17 cellular contexts compared by ENCODE assay signal in the genomic region with DNA sequence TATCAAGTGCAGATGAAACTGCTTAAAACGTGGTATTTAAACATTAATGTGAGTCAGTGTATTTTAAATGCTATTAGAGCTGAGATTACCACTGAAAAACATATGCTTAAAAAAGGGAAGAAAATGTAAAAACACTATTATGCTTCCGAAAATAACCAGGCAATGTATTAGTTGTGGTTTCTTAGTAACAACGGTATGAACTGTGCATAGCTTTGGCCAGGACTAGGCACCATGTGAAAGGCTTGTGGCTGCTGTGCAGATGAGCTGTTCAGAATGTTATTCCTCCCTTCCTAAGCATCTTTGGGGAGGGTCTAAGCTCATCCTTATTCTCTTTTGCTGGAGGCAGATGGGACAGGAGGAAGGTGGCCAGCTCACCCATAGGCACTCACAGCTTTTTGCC.
DNase-seq lines count a peak whose midpoint lies in the region; ATAC-seq and TF ChIP-seq lines count a peak whose summit lies in the region.
"Had no signal": no experiment of that assay in that cellular context is flagged by ENCODE, and none has a peak within 500 bp of the region (broad histone marks: within the 10 kb centered on the region; RNA-seq: fewer than 3 reads in every experiment).

No MANE protein-coding gene starts in this region.

- peaks cover 20% of the 10 kb centered on the region for H3K36me3 Mint-ChIP-seq in activated T-helper 17 cell treated with anti-CD3 and anti-CD28 coated beads, Interleukin-2, amount 50 U/mL, for 72 hours (ENCODE audit: low read depth)
- no peaks in the 10 kb centered on the region for H3K36me3 Mint-ChIP-seq in T-cell
- H3K36me3 Mint-ChIP-seq: CD8-positive, alpha-beta memory T cell; natural killer cell treated with Interleukin-12 subunit alpha and Interleukin-12 subunit beta and Interleukin-15 and Interleukin-18, amount 100 ng/mL, for 72 hours had no signal

- H3K9me3 ChIP-seq in WERI-Rb-1 (ENCODE audit: severe bottlenecking): no peaks in the 10 kb centered on the region
- no peaks in the 10 kb centered on the region for H3K9me3 ChIP-seq in vagina
- H3K9me3 ChIP-seq: A549 had no signal

- peaks cover 67% of the 10 kb centered on the region for H3K27me3 ChIP-seq in WERI-Rb-1 (ENCODE audit: insufficient read depth, low read depth, severe bottlenecking)
- no peaks in the 10 kb centered on the region for H3K27me3 ChIP-seq in vagina

- ATAC-seq in GM21360 (IDR thresholded peaks at IDR 0.05; ENCODE audit: unreplicated experiment) (peak; percentile 42), T-cell (replicated peaks in 1 of 4) (no peak), GM21423 (IDR thresholded peaks at IDR 0.05; ENCODE audit: unreplicated experiment) (no peak)
- ATAC-seq in activated T-helper 17 cell treated with anti-CD3 and anti-CD28 coated beads, Interleukin-2, amount 50 U/mL, for 72 hours (replicated peaks): no peak
- ATAC-seq: A549; natural killer cell treated with Interleukin-12 subunit alpha and Interleukin-12 subunit beta and Interleukin-15 and Interleukin-18, amount 100 ng/mL, for 72 hours; stimulated activated naive CD8-positive, alpha-beta T cell treated with anti-CD3 and anti-CD28 coated beads, Interleukin-15, amount 100 ng/mL, for 72 hours had no signal

- H3K4me3 ChIP-seq in WERI-Rb-1 (ENCODE audit: low read depth, low read length) (no peak overlapping the region), vagina (no peak overlapping the region)
- H3K4me3 ChIP-seq: A549, PC-9 had no signal

- intact Hi-C loops in vagina (cut with DNase I): no loop called here

- no peak for TF ChIP-seq CTCF in WERI-Rb-1 (IDR thresholded peaks at IDR 0.05; ENCODE audit: low read depth, low read length)
- TF ChIP-seq CTCF in vagina (IDR thresholded peaks at IDR 0.05): no peak

- POLR2A ChIA-PET in T-cell (lab: Charles Lee): interaction anchor here in 1 of 2 donors (0.8 kb wide), 1 partner anchor 1896 kb away, joined by 12 read pairs; no protein-coding TSS in a partner anchor

- H3K9me3 Mint-ChIP-seq in activated T-helper 17 cell treated with anti-CD3 and anti-CD28 coated beads, Interleukin-2, amount 50 U/mL, for 72 hours: no peaks in the 10 kb centered on the region
- H3K9me3 Mint-ChIP-seq in T-cell: no peaks in the 10 kb centered on the region
- H3K9me3 Mint-ChIP-seq: natural killer cell treated with Interleukin-12 subunit alpha and Interleukin-12 subunit beta and Interleukin-15 and Interleukin-18, amount 100 ng/mL, for 72 hours; stimulated activated naive CD8-positive, alpha-beta T cell treated with anti-CD3 and anti-CD28 coated beads, Interleukin-15, amount 100 ng/mL, for 72 hours had no signal

- peaks cover 26% of the 10 kb centered on the region for H3K4me1 ChIP-seq in vagina
- H3K4me1 ChIP-seq: A549 had no signal

- TF ChIP-seq POLR2A in vagina (IDR thresholded peaks at IDR 0.05): no peak

- peaks cover 37% of the 10 kb centered on the region for H3K4me1 Mint-ChIP-seq in activated T-helper 17 cell treated with anti-CD3 and anti-CD28 coated beads, Interleukin-2, amount 50 U/mL, for 72 hours
- peaks cover 0 to 34% (median 8%) of the 10 kb centered on the region in 3 donors for H3K4me1 Mint-ChIP-seq in T-cell

- CTCF ChIA-PET in T-cell (lab: Charles Lee): no interaction called here

- peak overlapping the region; percentile 61 for H3K4me3 Mint-ChIP-seq in activated T-helper 17 cell treated with anti-CD3 and anti-CD28 coated beads, Interleukin-2, amount 50 U/mL, for 72 hours
- H3K4me3 Mint-ChIP-seq in T-cell: no peak overlapping the region
- H3K4me3 Mint-ChIP-seq: CD8-positive, alpha-beta memory T cell; natural killer cell treated with Interleukin-12 subunit alpha and Interleukin-12 subunit beta and Interleukin-15 and Interleukin-18, amount 100 ng/mL, for 72 hours; stimulated activated naive CD8-positive, alpha-beta T cell treated with anti-CD3 and anti-CD28 coated beads, Interleukin-15, amount 100 ng/mL, for 72 hours had no signal

- DNase-seq in Ammon's horn (ENCODE audit: low spot score) (peak; percentile 21), iris pigment epithelial cell (ENCODE audit: low read depth) (peak; percentile 8), WERI-Rb-1 (no peak), T-cell (no peak), vagina (ENCODE audit: extremely low spot score in 2 of 2) (no peak)
- DNase-seq: activated CD4-positive, alpha-beta T cell treated with anti-CD3 and anti-CD28 coated beads, Interleukin-2, amount 50 U/mL, for 48 hours; activated T-cell treated with anti-CD3 and anti-CD28 coated beads, Interleukin-2, amount 50 U/mL, for 48 hours; CD8-positive, alpha-beta memory T cell; HCEC 1CT; NCI-H526; PC-9; stimulated activated naive CD8-positive, alpha-beta T cell treated with anti-CD3 and anti-CD28 coated beads, Interleukin-15, amount 100 ng/mL, for 72 hours had no signal

- H3K27ac Mint-ChIP-seq in activated T-helper 17 cell treated with anti-CD3 and anti-CD28 coated beads, Interleukin-2, amount 50 U/mL, for 72 hours: peak overlapping the region; percentile 77
- H3K27ac Mint-ChIP-seq in T-cell: no peak overlapping the region
- H3K27ac Mint-ChIP-seq: CD8-positive, alpha-beta memory T cell; natural killer cell treated with Interleukin-12 subunit alpha and Interleukin-12 subunit beta and Interleukin-15 and Interleukin-18, amount 100 ng/mL, for 72 hours; stimulated activated naive CD8-positive, alpha-beta T cell treated with anti-CD3 and anti-CD28 coated beads, Interleukin-15, amount 100 ng/mL, for 72 hours had no signal

- H3K27ac ChIP-seq in WERI-Rb-1 (no peak overlapping the region), vagina (no peak overlapping the region)
- H3K27ac ChIP-seq: A549, PC-9 had no signal

- H3K36me3 ChIP-seq in WERI-Rb-1 (no peaks in the 10 kb centered on the region), vagina (no peaks in the 10 kb centered on the region)

- H3K27me3 Mint-ChIP-seq in activated T-helper 17 cell treated with anti-CD3 and anti-CD28 coated beads, Interleukin-2, amount 50 U/mL, for 72 hours: no peaks in the 10 kb centered on the region
- H3K27me3 Mint-ChIP-seq in T-cell: no peaks in the 10 kb centered on the region

Comparison
In these comparisons a context has a peak if more than half of its experiments do, and no peak if none do; other contexts are left out.
1. DNase-seq: peak in Ammon's horn (single experiment) and iris pigment epithelial cell (single experiment); none in WERI-Rb-1 (single experiment), T-cell (0 of 34) and vagina (0 of 2).